ENCODE assay signal across 8 cellular contexts in genomic region chr2:130371723-130372054, GRCh38. TPM values are rescaled to one million over a fixed set of nuclear protein-coding genes. Genes with fewer than 3 reads are reported as not detected.
DNase-seq lines count a peak whose midpoint lies in the region; ATAC-seq and TF ChIP-seq lines count a peak whose summit lies in the region.

No MANE protein-coding gene starts in this region.

- CTCF ChIA-PET in activated CD4-positive, alpha-beta T cell treated with anti-CD3 and anti-CD28 coated beads, Interleukin-2, amount 10 ng/mL, durations not matched to agents 7 days and 5 days (lab: Charles Lee) = interaction anchor here (0.9 to 1.1 kb wide), 3 partner anchors 11 to 190 kb away, joined by 3 read pairs; partner anchors contain the start of genes IMP4 and SMPD4

- peak overlapping the region; percentile 76 for H3K23ac ChIP-seq in neuronal stem cell (ENCODE audit: low read depth, low read length, poor library complexity)

- H3K4me1 ChIP-seq in SJCRH30 = peaks cover 5% of the 10 kb centered on the region
- peaks cover 3 to 4% of the 10 kb centered on the region in 2 donors for H3K4me1 ChIP-seq in neuronal stem cell (ENCODE audit: control insufficient read depth in 2 of 2, insufficient read depth in 1 of 2, low read depth in 1 of 2, low read length in 2 of 2)

- no peaks in the 10 kb centered on the region for H3K79me1 ChIP-seq in neuronal stem cell (ENCODE audit: low read depth, low read length)

- H3K36me3 ChIP-seq in SJCRH30 (no peaks in the 10 kb centered on the region), neuronal stem cell (replicated peaks in 1 of 2; ENCODE audit: control insufficient read depth in 2 of 2, insufficient read depth in 2 of 2, low read length in 2 of 2) (peaks cover 0 to 16% of the 10 kb centered on the region in 2 donors)

- peak overlapping the region; percentile 95 for H3K9ac ChIP-seq in neuronal stem cell (ENCODE audit: low read depth, low read length, poor library complexity)

- peak overlapping the region; percentile 95 for H3K27ac Mint-ChIP-seq in activated CD4-positive, alpha-beta T cell treated with anti-CD3 and anti-CD28 coated beads, Interleukin-2, amount 10 ng/mL, durations not matched to agents 7 days and 5 days

- H3K9me3 Mint-ChIP-seq in activated CD4-positive, alpha-beta T cell treated with anti-CD3 and anti-CD28 coated beads, Interleukin-2, amount 10 ng/mL, durations not matched to agents 7 days and 5 days = no peaks in the 10 kb centered on the region

- H2BK15ac ChIP-seq in neuronal stem cell (ENCODE audit: low read length) = peak overlapping the region; percentile 64

- peak overlapping the region; percentile 98 for H2AFZ ChIP-seq in neuronal stem cell (ENCODE audit: low read length)

- H2BK5ac ChIP-seq in neuronal stem cell (ENCODE audit: low read length) = no peak overlapping the region

- TF ChIP-seq CTCF in GM20000 (IDR thresholded peaks at IDR 0.05; ENCODE audit: extremely low read depth, missing control alignments) = no peak

- H2BK12ac ChIP-seq in neuronal stem cell (ENCODE audit: low read length) = no peak overlapping the region

- no peaks in the 10 kb centered on the region for H3K27me3 Mint-ChIP-seq in activated CD4-positive, alpha-beta T cell treated with anti-CD3 and anti-CD28 coated beads, Interleukin-2, amount 10 ng/mL, durations not matched to agents 7 days and 5 days

- POLR2A ChIA-PET in activated CD4-positive, alpha-beta T cell treated with anti-CD3 and anti-CD28 coated beads, Interleukin-2, amount 10 ng/mL, durations not matched to agents 7 days and 5 days (lab: Charles Lee) = no interaction called here

- no peak for DNase-seq in activated CD4-positive, alpha-beta T cell treated with anti-CD3 and anti-CD28 coated beads, Interleukin-2, amount 10 ng/mL, durations not matched to agents 7 days and 5 days
- DNase-seq in activated CD4-positive, alpha-beta T cell treated with anti-CD3 and anti-CD28 coated beads, Interleukin-2, amount 50 U/mL, for 1 hour = no peak
- DNase-seq in SJCRH30 (no peak), epithelial cell of prostate (ENCODE audit: low read depth, low spot score) (no peak), neuronal stem cell (ENCODE audit: low spot score) (no peak), GM20000 (ENCODE audit: low spot score) (no peak), hepatic stellate cell (ENCODE audit: low spot score) (no peak)

- peak overlapping the region; percentile 94 for H3K14ac ChIP-seq in neuronal stem cell (ENCODE audit: low read length)

- no CpG with 5 or more reads among the region's 18 CpGs for WGBS in neuronal stem cell (ENCODE audit: extremely low coverage in 2 of 2, insufficient read length in 2 of 2, insufficient replicate concordance in 1 of 2), 2 donors

- H3K4me3 Mint-ChIP-seq in activated CD4-positive, alpha-beta T cell treated with anti-CD3 and anti-CD28 coated beads, Interleukin-2, amount 10 ng/mL, durations not matched to agents 7 days and 5 days = peak overlapping the region; percentile 86

- H3K4me1 Mint-ChIP-seq in activated CD4-positive, alpha-beta T cell treated with anti-CD3 and anti-CD28 coated beads, Interleukin-2, amount 10 ng/mL, durations not matched to agents 7 days and 5 days = peaks cover 61% of the 10 kb centered on the region

- H3K27ac ChIP-seq in SJCRH30 = peak overlapping the region; percentile 70
- H3K27ac ChIP-seq in epithelial cell of prostate = peak overlapping the region; percentile 49
- H3K27ac ChIP-seq in neuronal stem cell (replicated peaks; ENCODE audit: low read length) = peak overlapping the region; percentile 23

- H3K9me3 ChIP-seq in SJCRH30 (replicated peaks) = no peaks in the 10 kb centered on the region
- H3K9me3 ChIP-seq in neuronal stem cell (replicated peaks in 1 of 2; ENCODE audit: control insufficient read depth in 2 of 2, insufficient read depth in 1 of 2, low read depth in 1 of 2, low read length in 2 of 2) = peaks cover 5% of the 10 kb centered on the region in 2 donors

- no peaks in the 10 kb centered on the region for H3K27me3 ChIP-seq in SJCRH30
- H3K27me3 ChIP-seq in neuronal stem cell (ENCODE audit: control insufficient read depth in 3 of 3, insufficient read depth in 3 of 3, low read depth in 1 of 3, low read length in 3 of 3) = no peaks in the 10 kb centered on the region

- H3K4ac ChIP-seq in neuronal stem cell (ENCODE audit: low read length) = peak overlapping the region; percentile 39

- H3K36me3 Mint-ChIP-seq in activated CD4-positive, alpha-beta T cell treated with anti-CD3 and anti-CD28 coated beads, Interleukin-2, amount 10 ng/mL, durations not matched to agents 7 days and 5 days (ENCODE audit: low read depth) = peaks cover 48% of the 10 kb centered on the region

- no peak overlapping the region for H4K91ac ChIP-seq in neuronal stem cell (ENCODE audit: low read depth, low read length, poor library complexity)

- H2AK5ac ChIP-seq in neuronal stem cell (ENCODE audit: low read depth, low read length) = no peak overlapping the region

- H3K18ac ChIP-seq in neuronal stem cell (ENCODE audit: low read length) = peak overlapping the region; percentile 81

- peak overlapping the region; percentile 29 for H4K8ac ChIP-seq in neuronal stem cell (ENCODE audit: low read depth, low read length)

- H3K4me3 ChIP-seq in SJCRH30 = peak overlapping the region; percentile 74
- peak overlapping the region; percentile 84 to 96 for H3K4me3 ChIP-seq in neuronal stem cell (ENCODE audit: low read length in 2 of 2)

- peak; percentile 22 for ATAC-seq in HG02943 (IDR thresholded peaks at IDR 0.05; ENCODE audit: low read depth, unreplicated experiment)

- peak overlapping the region; percentile 56 for H2BK120ac ChIP-seq in neuronal stem cell (ENCODE audit: low read depth, low read length)

- H3K4me2 ChIP-seq in neuronal stem cell (ENCODE audit: insufficient read depth, low read length, poor library complexity, severe bottlenecking) = peak overlapping the region; percentile 76

RNA-seq across cellular contexts. Expression of gene PTPN18, which starts 15.8 kb away (rescaled TPM):
- total RNA-seq in activated CD4-positive, alpha-beta T cell treated with anti-CD3 and anti-CD28 coated beads, Interleukin-2, amount 10 ng/mL, durations not matched to agents 7 days and 5 days = 10 to 100 TPM; 88.2 to 89.2 TPM
- 15.4 and 18.6 TPM in 2 replicates for total RNA-seq in SJCRH30 (2014; rRNA removed; shearing (Covaris generic))
- 24.7 TPM for polyA plus RNA-seq in neuronal stem cell (2013, experiment 1 of 2)
- 25.2 TPM for polyA plus RNA-seq in neuronal stem cell (2013, experiment 2 of 2)

RNA-seq across cellular contexts. Expression of gene IMP4, which starts 29.0 kb away (rescaled TPM):
- 10 to 100 TPM; 71.1 to 75.2 TPM for total RNA-seq in activated CD4-positive, alpha-beta T cell treated with anti-CD3 and anti-CD28 coated beads, Interleukin-2, amount 10 ng/mL, durations not matched to agents 7 days and 5 days
- 74.0 and 77.6 TPM in 2 replicates for total RNA-seq in SJCRH30 (2014; rRNA removed; shearing (Covaris generic))
- 49.5 TPM for polyA plus RNA-seq in neuronal stem cell (2013, experiment 1 of 2)
- polyA plus RNA-seq in neuronal stem cell (2013, experiment 2 of 2) = 45.4 TPM
